Comparison of ENCODE assay signal across 8 cellular contexts in the genomic region with DNA sequence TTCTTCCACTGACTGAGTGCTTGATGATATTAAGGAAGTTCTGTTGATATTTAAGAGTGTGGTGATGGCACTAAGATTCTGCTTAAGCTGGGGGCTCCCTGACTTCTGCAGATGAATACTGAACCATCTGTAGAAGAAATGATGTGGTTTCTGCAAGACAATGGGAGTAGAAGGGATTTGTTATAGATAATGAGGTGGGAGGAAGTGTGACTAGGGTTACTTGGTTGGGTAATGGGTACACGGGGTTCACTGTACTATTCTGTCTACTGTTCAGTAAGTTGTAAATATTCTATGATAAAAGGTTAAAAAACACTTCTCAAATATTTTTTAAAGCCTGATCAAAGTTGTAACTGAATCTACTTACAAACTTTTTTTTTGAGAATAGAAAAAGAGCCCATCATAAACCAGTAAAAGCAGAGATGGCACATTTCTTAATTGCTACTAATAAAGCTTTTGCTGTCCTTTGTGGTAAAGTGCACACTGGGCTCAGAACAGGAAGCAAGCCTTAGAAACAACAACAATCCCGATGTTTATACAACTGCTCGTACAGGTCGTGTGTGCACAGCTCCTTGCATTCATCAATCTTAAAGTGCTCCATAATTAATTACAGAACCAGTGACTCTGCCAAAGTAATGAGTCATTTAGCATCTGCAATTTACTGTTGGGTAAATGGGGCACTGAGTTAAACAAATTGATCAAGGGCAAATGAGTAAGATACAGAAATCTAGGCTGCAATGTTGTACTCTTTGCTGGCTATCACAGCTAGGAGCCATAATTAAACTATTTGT.
DNase-seq lines count a peak whose midpoint lies in the region; ATAC-seq and TF ChIP-seq lines count a peak whose summit lies in the region.
"Had no signal": no experiment of that assay in that cellular context is flagged by ENCODE, and none has a peak within 500 bp of the region (broad histone marks: within the 10 kb centered on the region; RNA-seq: fewer than 3 reads in every experiment).

No MANE protein-coding gene starts in this region.

- no peaks in the 10 kb centered on the region for H3K36me3 ChIP-seq in GM23338 (ENCODE audit: insufficient read depth)

- H3K27me3 Mint-ChIP-seq in GM23338 (ENCODE audit: insufficient read depth, low read depth, poor library complexity): peaks cover 3% of the 10 kb centered on the region

- no peak overlapping the region for H3K27ac ChIP-seq in GM23338 (ENCODE audit: low read depth)

- H3K27ac Mint-ChIP-seq in GM23338: no peak overlapping the region

- no peaks in the 10 kb centered on the region for H4K20me1 ChIP-seq in GM23338 (replicated peaks; ENCODE audit: insufficient read depth)

- no peaks in the 10 kb centered on the region for H3K9me3 Mint-ChIP-seq in GM23338

- DNase-seq in GM23338 (ENCODE audit: low spot score) (no peak), NCI-H2029 treated with DMSO at 0.1 percent for 48 hours (lab: John Stamatoyannopoulos, UW) (peak; percentile 56), astrocyte of the spinal cord (ENCODE audit: low read depth, low spot score) (peak; percentile 35), retina (peak; percentile 11)
- no peak for DNase-seq in stimulated activated CD4-positive, alpha-beta T cell treated with anti-CD3 and anti-CD28 coated beads, Interleukin-15, amount 100 ng/mL, for 24 hours
- DNase-seq: nucleus accumbens had no signal

- no peaks in the 10 kb centered on the region for H3K79me2 ChIP-seq in GM23338 (replicated peaks; ENCODE audit: insufficient read depth)

- H3K4me3 Mint-ChIP-seq in GM23338: no peak overlapping the region

- H3K4me2 ChIP-seq in GM23338: peak overlapping the region; percentile 35; the same call in 1 of the 2 replicates

- H3K36me3 Mint-ChIP-seq in GM23338 (ENCODE audit: low read depth): no peaks in the 10 kb centered on the region

- no peak for ATAC-seq in GM23338
- no peak for ATAC-seq in GM18517 (IDR thresholded peaks at IDR 0.05; ENCODE audit: unreplicated experiment)
- no peak for ATAC-seq in GM19395 (IDR thresholded peaks at IDR 0.05; ENCODE audit: unreplicated experiment)

- peaks cover 12% of the 10 kb centered on the region for H3K4me1 ChIP-seq in GM23338 (ENCODE audit: insufficient read depth)

- H3K9me2 ChIP-seq in GM23338 (ENCODE audit: insufficient read depth): no peaks in the 10 kb centered on the region

- in situ Hi-C loops in astrocyte of the spinal cord (cut with HindIII; ENCODE audit: low sequenced_read_pairs): no loop called here

- no peak overlapping the region for H2AFZ ChIP-seq in GM23338

- no peaks in the 10 kb centered on the region for H3F3A ChIP-seq in GM23338 (replicated peaks; ENCODE audit: low read depth)

- H3K4me3 ChIP-seq in GM23338 (no peak overlapping the region), astrocyte of the spinal cord (ENCODE audit: low read depth, low read length) (no peak overlapping the region)

- H3K4me1 Mint-ChIP-seq in GM23338: peaks cover 12% of the 10 kb centered on the region

- no peaks in the 10 kb centered on the region for H3K27me3 ChIP-seq in GM23338 (ENCODE audit: insufficient read depth)

- no peak for TF ChIP-seq CTCF in GM23338 (conservative IDR thresholded peaks at IDR 0.05; ENCODE audit: low read depth in 2 of 2)
- TF ChIP-seq CTCF in astrocyte of the spinal cord (IDR thresholded peaks at IDR 0.05; ENCODE audit: low read depth, low read length): no peak

TF ChIP-seq in GM23338, 12 proteins besides CTCF, POLR2A, EP300 and RAD21:
- TF ChIP-seq CREB1 (CRISPR knock-in tag; IDR thresholded peaks at IDR 0.05; ENCODE audit: low read depth) (no peak), EZH2 (IDR thresholded peaks at IDR 0.05; ENCODE audit: low read depth, unreplicated experiment) (no peak), JUNB (IDR thresholded peaks at IDR 0.05; ENCODE audit: unreplicated experiment) (no peak), NANOG (IDR thresholded peaks at IDR 0.05; ENCODE audit: borderline replicate concordance) (no peak), ZNF114 (CRISPR knock-in tag; IDR thresholded peaks at IDR 0.05) (no peak), EZH2phosphoT487 (IDR thresholded peaks at IDR 0.05; ENCODE audit: unreplicated experiment) (no peak)
- TF ChIP-seq, protein P1, sequence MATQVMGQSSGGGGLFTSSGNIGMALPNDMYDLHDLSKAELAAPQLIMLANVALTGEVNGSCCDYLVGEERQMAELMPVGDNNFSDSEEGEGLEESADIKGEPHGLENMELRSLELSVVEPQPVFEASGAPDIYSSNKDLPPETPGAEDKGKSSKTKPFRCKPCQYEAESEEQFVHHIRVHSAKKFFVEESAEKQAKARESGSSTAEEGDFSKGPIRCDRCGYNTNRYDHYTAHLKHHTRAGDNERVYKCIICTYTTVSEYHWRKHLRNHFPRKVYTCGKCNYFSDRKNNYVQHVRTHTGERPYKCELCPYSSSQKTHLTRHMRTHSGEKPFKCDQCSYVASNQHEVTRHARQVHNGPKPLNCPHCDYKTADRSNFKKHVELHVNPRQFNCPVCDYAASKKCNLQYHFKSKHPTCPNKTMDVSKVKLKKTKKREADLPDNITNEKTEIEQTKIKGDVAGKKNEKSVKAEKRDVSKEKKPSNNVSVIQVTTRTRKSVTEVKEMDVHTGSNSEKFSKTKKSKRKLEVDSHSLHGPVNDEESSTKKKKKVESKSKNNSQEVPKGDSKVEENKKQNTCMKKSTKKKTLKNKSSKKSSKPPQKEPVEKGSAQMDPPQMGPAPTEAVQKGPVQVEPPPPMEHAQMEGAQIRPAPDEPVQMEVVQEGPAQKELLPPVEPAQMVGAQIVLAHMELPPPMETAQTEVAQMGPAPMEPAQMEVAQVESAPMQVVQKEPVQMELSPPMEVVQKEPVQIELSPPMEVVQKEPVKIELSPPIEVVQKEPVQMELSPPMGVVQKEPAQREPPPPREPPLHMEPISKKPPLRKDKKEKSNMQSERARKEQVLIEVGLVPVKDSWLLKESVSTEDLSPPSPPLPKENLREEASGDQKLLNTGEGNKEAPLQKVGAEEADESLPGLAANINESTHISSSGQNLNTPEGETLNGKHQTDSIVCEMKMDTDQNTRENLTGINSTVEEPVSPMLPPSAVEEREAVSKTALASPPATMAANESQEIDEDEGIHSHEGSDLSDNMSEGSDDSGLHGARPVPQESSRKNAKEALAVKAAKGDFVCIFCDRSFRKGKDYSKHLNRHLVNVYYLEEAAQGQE (IDR thresholded peaks at IDR 0.05; ENCODE audit: unreplicated experiment): no peak
TF ChIP-seq in GM23338: peak in this region for 0.

Comparison
In these comparisons a context has a peak if more than half of its experiments do, and no peak if none do; other contexts are left out.
1. DNase-seq: peak in NCI-H2029 treated with DMSO at 0.1 percent for 48 hours (single experiment), astrocyte of the spinal cord (single experiment) and retina (single experiment); none in GM23338 (single experiment) and stimulated activated CD4-positive, alpha-beta T cell treated with anti-CD3 and anti-CD28 coated beads, Interleukin-15, amount 100 ng/mL, for 24 hours (single experiment).